9 cellular contexts compared by ENCODE assay signal in the genomic region with DNA sequence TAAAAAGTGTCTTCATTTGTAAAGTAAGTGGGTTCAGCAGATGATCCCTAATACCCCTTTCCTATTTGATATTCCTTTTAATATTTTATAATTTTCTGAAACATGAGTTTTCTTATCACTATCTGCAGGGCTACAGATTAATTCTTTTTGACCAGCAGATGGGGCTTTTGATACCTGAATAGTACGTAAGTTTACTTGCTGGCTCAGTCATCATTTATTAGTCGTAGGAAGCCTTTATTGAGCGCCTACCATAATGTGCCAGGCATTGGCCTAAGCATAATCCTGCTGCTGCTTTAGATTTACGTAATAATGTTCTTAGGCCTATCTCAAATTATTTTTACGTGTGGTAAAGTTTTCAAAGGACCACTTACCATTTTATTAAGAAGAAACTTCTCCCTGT. TPM values are rescaled to one million over a fixed set of nuclear protein-coding genes. Genes with fewer than 3 reads are reported as not detected.
A peak's percentile ranks its signal among the peaks of the same experiment; 100 is the strongest.
DNase-seq lines count a peak whose midpoint lies in the region; ATAC-seq, FAIRE-seq and TF ChIP-seq lines count a peak whose summit lies in the region.
"Had no signal": no experiment of that assay in that cellular context is flagged by ENCODE, and none has a peak within 500 bp of the region (broad histone marks: within the 10 kb centered on the region; RNA-seq: fewer than 3 reads in every experiment).

No MANE protein-coding gene starts in this region.

- no peak for DNase-seq in heart left ventricle
- DNase-seq in right cardiac atrium: no peak
- peak; percentile 40 for DNase-seq in RPMI7951 (ENCODE audit: low read depth)
- DNase-seq in foreskin melanocyte: peak; percentile 28
- DNase-seq in urothelium cell line (ENCODE audit: low spot score): peak; percentile 16
- no peak for DNase-seq in stomach

- H3K36me3 ChIP-seq in heart left ventricle (peaks cover 0 to 4% (median 0%) of the 10 kb centered on the region in 9 donors), stomach (no peaks in the 10 kb centered on the region)

- no peak for FAIRE-seq in urothelium cell line (lab: Jason Lieb, UNC)

- peak in 7 of 12 donors; percentile 7 to 42 (median 19) for TF ChIP-seq CTCF in heart left ventricle (IDR thresholded peaks at IDR 0.05)
- peak in 1 of 7 experiments; percentile 26 for TF ChIP-seq CTCF in stomach (IDR thresholded peaks at IDR 0.05)

- H3K27ac ChIP-seq in heart left ventricle (no peak overlapping the region), right cardiac atrium (ENCODE audit: low read length) (no peak overlapping the region), stomach (no peak overlapping the region)

- WGBS in heart left ventricle, 4 donors: 29 to 42% (median 35%) methylated on average over 5 of the region's 5 CpGs
- 44% methylated on average over 5 of the region's 5 CpGs for WGBS in right cardiac atrium
- 10 to 26% (median 12%) methylated on average over 5 of the region's 5 CpGs for WGBS in stomach, 5 donors

- no peak for TF ChIP-seq EP300 in stomach (IDR thresholded peaks at IDR 0.05)

- ATAC-seq in heart left ventricle: no peak
- no peak for ATAC-seq in right cardiac atrium
- ATAC-seq in HG03139 (IDR thresholded peaks at IDR 0.05; ENCODE audit: unreplicated experiment): no peak
- no peak for ATAC-seq in HG02678 (IDR thresholded peaks at IDR 0.05; ENCODE audit: unreplicated experiment)
- ATAC-seq: activated T-helper 17 cell treated with anti-CD3 and anti-CD28 coated beads, Interleukin-2, amount 50 U/mL, for 72 hours had no signal

- no peak for TF ChIP-seq POLR2A in heart left ventricle (IDR thresholded peaks at IDR 0.05)
- TF ChIP-seq POLR2A in stomach (IDR thresholded peaks at IDR 0.05): no peak

- H3K27me3 ChIP-seq in heart left ventricle: no peaks in the 10 kb centered on the region
- H3K27me3 ChIP-seq in right cardiac atrium (ENCODE audit: control insufficient read depth, insufficient read depth): no peaks in the 10 kb centered on the region
- no peaks in the 10 kb centered on the region for H3K27me3 ChIP-seq in stomach

- H3K9me3 ChIP-seq in heart left ventricle: no peaks in the 10 kb centered on the region
- no peaks in the 10 kb centered on the region for H3K9me3 ChIP-seq in right cardiac atrium (ENCODE audit: control insufficient read depth, low read length)
- no peaks in the 10 kb centered on the region for H3K9me3 ChIP-seq in stomach

- no peak overlapping the region for H3K4me3 ChIP-seq in heart left ventricle
- no peak overlapping the region for H3K4me3 ChIP-seq in right cardiac atrium (ENCODE audit: low read length)
- H3K4me3 ChIP-seq in stomach: no peak overlapping the region

- peaks cover 0 to 5% (median 0%) of the 10 kb centered on the region in 12 donors for H3K4me1 ChIP-seq in heart left ventricle
- no peaks in the 10 kb centered on the region for H3K4me1 ChIP-seq in right cardiac atrium (ENCODE audit: control insufficient read depth, insufficient read depth, low read length)
- H3K4me1 ChIP-seq in stomach: peaks cover 0 to 4% (median 0%) of the 10 kb centered on the region in 4 donors

- intact Hi-C loops in heart left ventricle (cut with DNase I) (loop anchor here in 2 of 10 donors (10.0 kb wide), 1 partner anchor 721 kb away; no protein-coding TSS in a partner anchor), right cardiac atrium (cut with DNase I) (no loop called here), stomach (cut with DNase I; ENCODE audit: low total_unique reads) (no loop called here)

RNA-seq across cellular contexts. Expression of gene OSTC, which starts 33.1 kb away (rescaled TPM):
- 10 to 100 TPM; 20.5 to 56.7 (median 28.7) TPM for total RNA-seq in heart left ventricle
- polyA plus RNA-seq in heart left ventricle: 100 to 1,000 TPM in 1 of 2 donors, 10 to 100 TPM in 1; 32.4 to 146 TPM
- 10 to 100 TPM; 26.6 to 46.3 (median 35.2) TPM for total RNA-seq in right cardiac atrium
- 51.6 TPM for polyA plus RNA-seq in right cardiac atrium
- 257 and 281 TPM in 2 replicates for total RNA-seq in RPMI7951 (2014; rRNA removed; shearing (Covaris generic))
- 100 to 1,000 TPM in 1 of 5 donors, 10 to 100 TPM in 2, 1 to 10 TPM in 2; 5.4 to 176 (median 12.3) TPM for total RNA-seq in stomach
- 10 to 100 TPM; 63.9 to 89.2 (median 85.7) TPM for polyA plus RNA-seq in stomach

Comparison
In these comparisons a context has a peak if more than half of its experiments do, and no peak if none do; other contexts are left out.
1. DNase-seq: peak in RPMI7951 (single experiment), foreskin melanocyte (single experiment) and urothelium cell line (single experiment); none in heart left ventricle (0 of 5), right cardiac atrium (0 of 3) and stomach (single experiment).